1 cellular context compared by ENCODE assay signal in genomic region chr2:237704476-237705224, GRCh38.
TF ChIP-seq lines count a peak whose summit lies in the region.

No MANE protein-coding gene starts in this region.

TF ChIP-seq in SK-N-SH, 30 proteins besides CTCF, POLR2A, EP300 and RAD21 (continued from another document):
- TF ChIP-seq REST (IDR thresholded peaks at IDR 0.05; ENCODE audit: low read depth, low read length) (no peak), POLR2AphosphoS5 (IDR thresholded peaks at IDR 0.05; ENCODE audit: low read depth, low read length) (no peak), ZBTB33 (IDR thresholded peaks at IDR 0.05; ENCODE audit: borderline replicate concordance, low read depth) (no peak), FOXJ3 (CRISPR knock-in tag; IDR thresholded peaks at IDR 0.05) (no peak), RFX5 (IDR thresholded peaks at IDR 0.05; ENCODE audit: low read length) (no peak), TEAD4 (IDR thresholded peaks at IDR 0.05; ENCODE audit: borderline replicate concordance, insufficient read depth) (no peak), USF1 (IDR thresholded peaks at IDR 0.05; ENCODE audit: borderline replicate concordance, low read depth) (0 out of 2 replicates have a peak, but pooled peaks have one; percentile 16), EZH2phosphoT487 (IDR thresholded peaks at IDR 0.05; ENCODE audit: borderline replicate concordance, low read depth) (no peak), MEF2A (IDR thresholded peaks at IDR 0.05; ENCODE audit: borderline replicate concordance, low read depth) (no peak)
